21 cellular contexts compared by ENCODE assay signal in the genomic region with DNA sequence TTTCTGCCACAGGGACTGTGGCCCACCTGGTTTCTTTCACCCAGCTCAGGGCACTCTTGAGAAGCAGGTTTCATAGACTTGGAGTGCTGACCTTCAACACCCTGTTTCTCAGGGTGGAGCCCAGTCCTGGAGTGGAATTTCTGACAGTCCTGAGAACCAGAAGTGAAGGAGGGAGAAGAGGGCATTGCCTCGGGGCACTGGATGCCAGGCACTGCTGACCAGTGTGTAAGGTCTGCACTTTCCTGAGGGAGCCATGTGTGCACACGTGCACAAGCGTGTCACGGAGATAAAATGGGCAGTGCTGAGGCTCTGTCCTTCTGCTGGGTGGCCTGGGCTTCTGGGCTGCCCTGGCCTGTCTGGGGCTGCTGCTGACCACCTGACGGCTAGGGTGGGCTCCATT.
A peak's percentile ranks its signal among the peaks of the same experiment; 100 is the strongest.
DNase-seq lines count a peak whose midpoint lies in the region; ATAC-seq, FAIRE-seq and TF ChIP-seq lines count a peak whose summit lies in the region.
"Had no signal": no experiment of that assay in that cellular context is flagged by ENCODE, and none has a peak within 500 bp of the region (broad histone marks: within the 10 kb centered on the region; RNA-seq: fewer than 3 reads in every experiment).

No MANE protein-coding gene starts in this region.

- no peak for TF ChIP-seq CTCF in H9 (conservative IDR thresholded peaks at IDR 0.05)
- TF ChIP-seq CTCF in WTC11 (IDR thresholded peaks at IDR 0.05): no peak
- no peak for TF ChIP-seq CTCF in osteoblast (IDR thresholded peaks at IDR 0.05; ENCODE audit: extremely low read depth, low read depth, low read length)
- TF ChIP-seq CTCF in OCI-LY7 (conservative IDR thresholded peaks at IDR 0.05; ENCODE audit: low read length): no peak

- H3K23ac ChIP-seq in H9 (ENCODE audit: insufficient read length, low read depth, low read length): no peak overlapping the region

- H3K9ac ChIP-seq in H9 (ENCODE audit: extremely low read depth, insufficient read length, low read length): no peak overlapping the region
- no peak overlapping the region for H3K9ac ChIP-seq in iPS-20b (ENCODE audit: low read depth, low read length)
- H3K9ac ChIP-seq: GM23248, SK-N-SH had no signal

- no peak overlapping the region for H3T11ph ChIP-seq in H9 (ENCODE audit: low read length)

- CTCF ChIA-PET in WTC11 (lab: Charles Lee) (interaction anchor here (0.6 to 3.2 kb wide), 13 partner anchors 9 to 322 kb away, joined by 3 to 13 read pairs (median 4); no protein-coding TSS in a partner anchor), OCI-LY7 (lab: Charles Lee; ENCODE audit: unreplicated experiment) (interaction anchor here (0.6 kb wide), 1 partner anchor 201 kb away, joined by 4 read pairs; no protein-coding TSS in a partner anchor)

- POLR2A ChIA-PET in WTC11 (lab: Charles Lee) (no interaction called here), OCI-LY7 (lab: Charles Lee) (no interaction called here)

- H3K27me3 ChIP-seq in H9 (ENCODE audit: insufficient read depth, low read length) (no peaks in the 10 kb centered on the region), iPS-20b (ENCODE audit: insufficient read depth, low read length) (no peaks in the 10 kb centered on the region), osteoblast (ENCODE audit: insufficient read depth, low read length) (peaks cover 72% of the 10 kb centered on the region), small intestine (ENCODE audit: control insufficient read depth in 2 of 2, insufficient read depth in 2 of 2, low read length in 2 of 2) (no peaks in the 10 kb centered on the region)
- H3K27me3 ChIP-seq: BE2C had no signal

- no peak overlapping the region for H2BK12ac ChIP-seq in H9 (ENCODE audit: insufficient read length, low read depth, low read length)

- intact Hi-C loops in OCI-LY7 (cut with micrococcal nuclease; ENCODE audit: unreplicated experiment): no loop called here

- no peaks in the 10 kb centered on the region for H3K9me2 ChIP-seq in OCI-LY7 (ENCODE audit: insufficient read depth, low read length)
- H3K9me2 ChIP-seq: SK-N-SH had no signal

- no peaks in the 10 kb centered on the region for H3K23me2 ChIP-seq in H9 (ENCODE audit: insufficient read length, low read depth, low read length, poor library complexity, severe bottlenecking)

- peaks cover 49 to 53% of the 10 kb centered on the region in 2 experiments for H3K4me1 Mint-ChIP-seq in H9
- H3K4me1 Mint-ChIP-seq in WTC11: peaks cover 75% of the 10 kb centered on the region
- H3K4me1 Mint-ChIP-seq: CD8-positive, alpha-beta memory T cell had no signal

- H4K8ac ChIP-seq in H9 (replicated peaks; ENCODE audit: insufficient read length, low read depth, low read length): no peak overlapping the region

- H3K4me2 ChIP-seq in H9 (ENCODE audit: insufficient read depth, insufficient read length, low read length): peak overlapping the region; percentile 3
- H3K4me2 ChIP-seq in osteoblast (ENCODE audit: insufficient read depth, low read length): no peak overlapping the region
- H3K4me2 ChIP-seq in OCI-LY7 (ENCODE audit: low read length): no peak overlapping the region
- H3K4me2 ChIP-seq: PC-9, SK-N-SH had no signal

- FAIRE-seq in small intestine (lab: Jason Lieb, UNC): no peak
- FAIRE-seq: GM12891, GM18507, K562 had no signal

- peaks cover 13% of the 10 kb centered on the region for H3K27me3 Mint-ChIP-seq in H9 (ENCODE audit: low read depth)
- H3K27me3 Mint-ChIP-seq in WTC11 (ENCODE audit: low read depth): no peaks in the 10 kb centered on the region

- ATAC-seq in WTC11: no peak
- ATAC-seq in GM21381 (IDR thresholded peaks at IDR 0.05; ENCODE audit: unreplicated experiment): no peak
- ATAC-seq: K562 had no signal

- H3K36me3 ChIP-seq in iPS-20b (ENCODE audit: insufficient read depth, low read depth, low read length) (no peaks in the 10 kb centered on the region), osteoblast (ENCODE audit: insufficient read depth, low read length) (no peaks in the 10 kb centered on the region), OCI-LY7 (ENCODE audit: insufficient read depth, low read length) (no peaks in the 10 kb centered on the region), small intestine (ENCODE audit: control insufficient read depth in 2 of 2, insufficient read depth in 2 of 2, low read length in 2 of 2) (no peaks in the 10 kb centered on the region)
- H3K36me3 ChIP-seq: BE2C had no signal

- no peaks in the 10 kb centered on the region for H3K9me3 ChIP-seq in H9 (ENCODE audit: control insufficient read depth, low read depth, low read length)
- no peaks in the 10 kb centered on the region for H3K9me3 ChIP-seq in iPS-20b (ENCODE audit: insufficient read depth, low read depth, low read length)
- no peaks in the 10 kb centered on the region for H3K9me3 ChIP-seq in osteoblast (ENCODE audit: low read depth, low read length)
- H3K9me3 ChIP-seq in OCI-LY7 (ENCODE audit: low read length): no peaks in the 10 kb centered on the region
- no peaks in the 10 kb centered on the region for H3K9me3 ChIP-seq in small intestine (ENCODE audit: control insufficient read depth, low read depth)
- H3K9me3 ChIP-seq: BE2C, SK-N-SH had no signal

- H4K20me1 ChIP-seq in H9 (ENCODE audit: control insufficient read depth, insufficient read depth, insufficient read length): no peaks in the 10 kb centered on the region
- no peaks in the 10 kb centered on the region for H4K20me1 ChIP-seq in osteoblast (ENCODE audit: insufficient read depth, low read length)
- H4K20me1 ChIP-seq in OCI-LY7 (ENCODE audit: insufficient read depth, low read length): no peaks in the 10 kb centered on the region

- H3K4me3 ChIP-seq in iPS-20b (ENCODE audit: low read length): peak overlapping the region; percentile 31; the same call in 1 of the 2 replicates
- H3K4me3 ChIP-seq in osteoblast (ENCODE audit: insufficient read depth, low read length): no peak overlapping the region
- H3K4me3 ChIP-seq in OCI-LY7 (ENCODE audit: low read depth, low read length, poor library complexity, severe bottlenecking): no peak overlapping the region
- H3K4me3 ChIP-seq in small intestine (ENCODE audit: low read depth in 1 of 2, low read length in 2 of 2): no peak overlapping the region
- H3K4me3 ChIP-seq: GM23248, K562, PC-9 had no signal

- H4K91ac ChIP-seq in H9 (ENCODE audit: insufficient read length, low read depth, low read length): no peak overlapping the region

- H3K79me1 ChIP-seq in H9 (ENCODE audit: insufficient read depth, low read depth, low read length, poor library complexity, severe bottlenecking): no peaks in the 10 kb centered on the region

- no CpG with 5 or more reads among the region's 5 CpGs for WGBS in H9 (ENCODE audit: extremely low coverage, insufficient read length, low lambda C conversion rate)
- WGBS in small intestine, 3 donors: 79 to 86% (median 85%) methylated on average over 5 of the region's 5 CpGs

- no peak overlapping the region for H2BK120ac ChIP-seq in H9 (ENCODE audit: low read depth, low read length, poor library complexity, severe bottlenecking)

- H3K9me3 Mint-ChIP-seq in H9 (no peaks in the 10 kb centered on the region; a peak in 1 of 5 replicates), WTC11 (peaks cover 3% of the 10 kb centered on the region; the same call in 1 of the 2 replicates)
- H3K9me3 Mint-ChIP-seq: CD8-positive, alpha-beta memory T cell had no signal

- H3K4me1 ChIP-seq in H9 (ENCODE audit: insufficient read depth, low read length) (peaks cover 13% of the 10 kb centered on the region; the same call in 1 of the 2 replicates), iPS-20b (ENCODE audit: insufficient read depth, low read length) (peaks cover 27% of the 10 kb centered on the region), osteoblast (ENCODE audit: insufficient read depth, low read length) (no peaks in the 10 kb centered on the region), OCI-LY7 (ENCODE audit: insufficient read depth, low read length, poor library complexity, severe bottlenecking) (no peaks in the 10 kb centered on the region), small intestine (ENCODE audit: control insufficient read depth in 2 of 2, insufficient read depth in 1 of 2, low read depth in 1 of 2, low read length in 1 of 2) (no peaks in the 10 kb centered on the region)
- H3K4me1 ChIP-seq: BE2C had no signal

- H2BK15ac ChIP-seq in H9 (ENCODE audit: low read depth, low read length): no peak overlapping the region

- no peak overlapping the region for H2BK5ac ChIP-seq in H9 (ENCODE audit: insufficient read length, low read length)

- H3K14ac ChIP-seq in H9 (ENCODE audit: insufficient read depth, low read length): no peak overlapping the region; the same call in 1 of the 2 replicates

- H3K18ac ChIP-seq in H9 (ENCODE audit: insufficient read length, low read depth, low read length): no peak overlapping the region

- no TSS peak for BruUV-seq in OCI-LY7 (replicated peaks; lab: Mats Ljungman, UMichigan)

- no peaks in the 10 kb centered on the region; the same call in 1 of the 2 replicates for H3K79me2 ChIP-seq in H9 (ENCODE audit: insufficient read depth, low read length)
- no peaks in the 10 kb centered on the region for H3K79me2 ChIP-seq in osteoblast (ENCODE audit: insufficient read depth, low read length)
- H3K79me2 ChIP-seq in OCI-LY7 (ENCODE audit: insufficient read depth, low read depth, low read length): no peaks in the 10 kb centered on the region

- H4K5ac ChIP-seq in H9 (ENCODE audit: insufficient read length, low read depth, low read length): no peak overlapping the region

- no peak for DNase-seq in H9
- no peak for DNase-seq in WTC11 (ENCODE audit: low spot score)
- peak; percentile 78 for DNase-seq in osteoblast (ENCODE audit: insufficient read length, low spot score, missing footprints)
- no peak for DNase-seq in OCI-LY7 (ENCODE audit: low spot score)
- DNase-seq in small intestine: no peak
- DNase-seq: BE2C; CD8-positive, alpha-beta memory T cell; GDM1; GM23248; MV-4-11; NCI-H1417 treated with DMSO at 0.1 percent for 48 hours; NCI-H1930; NCI-H2171; NCI-H748 treated with DMSO at 0.1 percent for 48 hours; PC-9 had no signal

- H3K56ac ChIP-seq in H9 (ENCODE audit: insufficient read length, low read depth, low read length): no peak overlapping the region

- no peak overlapping the region for H2AFZ ChIP-seq in H9 (ENCODE audit: low read length)
- no peak overlapping the region for H2AFZ ChIP-seq in osteoblast (ENCODE audit: low read length)
- no peak overlapping the region for H2AFZ ChIP-seq in OCI-LY7 (ENCODE audit: low read length)
- H2AFZ ChIP-seq: GM23248, PC-9 had no signal

- H3K27ac Mint-ChIP-seq in H9 (peak overlapping the region in 1 of 3 experiments; percentile 67; a peak in 2 of 7 replicates), WTC11 (peak overlapping the region; percentile 34; the same call in 1 of the 2 replicates)
- H3K27ac Mint-ChIP-seq: CD8-positive, alpha-beta memory T cell had no signal

- H3K36me3 Mint-ChIP-seq in H9 (ENCODE audit: insufficient read depth in 1 of 3, low read depth in 3 of 3) (peaks cover 0 to 8% (median 2%) of the 10 kb centered on the region in 3 experiments; a peak in 4 of 7 replicates), WTC11 (peaks cover 3% of the 10 kb centered on the region; the same call in 1 of the 2 replicates)
- H3K36me3 Mint-ChIP-seq: CD8-positive, alpha-beta memory T cell had no signal

- no peak overlapping the region for H3K4ac ChIP-seq in H9 (ENCODE audit: low read depth, low read length)

- H3K4me3 Mint-ChIP-seq in H9 (no peak overlapping the region; a peak in 1 of 5 replicates), WTC11 (peak overlapping the region; percentile 45)

- no peak overlapping the region for H2AK5ac ChIP-seq in H9 (ENCODE audit: insufficient read length, low read length)

- H2BK20ac ChIP-seq in H9 (ENCODE audit: low read depth, low read length, poor library complexity, severe bottlenecking): no peak overlapping the region

- H3K27ac ChIP-seq in H9 (ENCODE audit: insufficient read length, low read depth, low read length) (no peak overlapping the region), iPS-20b (ENCODE audit: low read length) (no peak overlapping the region), osteoblast (ENCODE audit: low read depth, low read length) (no peak overlapping the region), OCI-LY7 (ENCODE audit: low read depth, low read length, poor library complexity, severe bottlenecking) (no peak overlapping the region), small intestine (ENCODE audit: low read depth in 1 of 2, low read length in 1 of 2) (no peak overlapping the region)
- H3K27ac ChIP-seq: GM23248, PC-9 had no signal
